In the genomic region with DNA sequence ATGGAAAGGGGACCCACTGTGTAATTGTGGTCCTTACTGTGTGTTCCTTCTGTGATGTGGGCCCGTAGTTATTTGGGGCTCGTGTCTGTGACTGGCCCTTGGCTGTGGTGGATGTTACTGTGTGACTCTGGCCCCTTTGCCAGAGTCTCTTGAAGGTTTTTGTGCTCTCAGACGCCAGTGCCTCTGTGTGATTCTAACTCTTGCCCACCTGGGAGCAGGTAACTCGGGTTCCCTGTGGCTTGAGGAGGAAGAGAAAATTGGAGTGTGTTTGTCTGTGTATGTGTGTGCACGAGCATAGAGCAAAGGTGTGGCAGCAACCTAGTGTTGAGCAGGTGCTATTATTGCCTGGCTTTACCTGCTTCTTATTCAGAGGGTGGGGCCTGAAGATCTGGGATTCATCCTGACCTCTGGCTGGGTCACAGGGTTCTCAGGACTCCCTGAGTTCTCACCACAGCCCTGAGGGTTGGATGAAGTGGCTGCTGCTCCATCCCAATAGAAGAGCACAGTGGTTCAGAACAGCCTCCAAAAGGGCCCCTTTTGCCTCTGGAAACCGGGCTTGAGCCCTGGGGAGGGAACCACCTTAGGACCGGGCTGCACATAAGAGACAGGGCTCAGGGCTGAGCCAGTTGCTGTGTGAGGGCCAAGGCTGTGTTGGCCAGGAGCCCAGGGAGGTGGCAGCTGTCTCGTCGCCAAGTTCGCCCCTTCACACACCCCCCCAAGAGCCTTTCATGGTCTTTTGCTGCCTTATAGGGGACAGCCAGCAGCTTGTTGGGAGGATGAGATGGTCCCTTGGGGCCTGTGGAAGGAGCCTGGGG, we compare ENCODE assay signal across 8 cellular contexts. TPM values are rescaled to one million over a fixed set of nuclear protein-coding genes. Genes with fewer than 3 reads are reported as not detected.
DNase-seq lines count a peak whose midpoint lies in the region; ATAC-seq, FAIRE-seq and TF ChIP-seq lines count a peak whose summit lies in the region.

No MANE protein-coding gene starts in this region.

- H4K20me1 ChIP-seq in IMR-90 (ENCODE audit: insufficient read depth, low read length) (peaks cover 37% of the 10 kb centered on the region), K562 (replicated peaks; ENCODE audit: control insufficient read depth, insufficient read depth, low read length) (peaks cover 9% of the 10 kb centered on the region)

- H3K56ac ChIP-seq in IMR-90 (ENCODE audit: extremely low read depth, insufficient read depth, low read length) (peak overlapping the region; percentile 19; the same call in 1 of the 2 replicates), mesendoderm (ENCODE audit: low read length) (peak overlapping the region; percentile 93)

- H3K9me3 ChIP-seq in BE2C (no peaks in the 10 kb centered on the region), IMR-90 (ENCODE audit: control insufficient read depth, insufficient read depth, low read length) (no peaks in the 10 kb centered on the region), K562 (replicated peaks; ENCODE audit: control insufficient read depth, insufficient read depth, low read depth, low read length) (no peaks in the 10 kb centered on the region)

- peak overlapping the region; percentile 100 for H3K27ac ChIP-seq in IMR-90 (ENCODE audit: insufficient read depth, low read length)
- H3K27ac ChIP-seq in K562 (ENCODE audit: extremely low read depth, low read depth, low read length) = peak overlapping the region; percentile 89
- H3K27ac ChIP-seq in mesendoderm (ENCODE audit: low read depth, low read length) = no peak overlapping the region
- no peak overlapping the region for H3K27ac ChIP-seq in foreskin keratinocyte

- H3K18ac ChIP-seq in IMR-90 (ENCODE audit: low read depth, low read length) (no peak overlapping the region), mesendoderm (ENCODE audit: low read length) (no peak overlapping the region)

- H2AFZ ChIP-seq in IMR-90 (replicated peaks; ENCODE audit: low read length, poor library complexity) = no peak overlapping the region
- H2AFZ ChIP-seq in K562 (ENCODE audit: low read depth, low read length) = no peak overlapping the region

- ATAC-seq in IMR-90 (ENCODE audit: low read depth) (no peak), K562 (no peak), foreskin keratinocyte (no peak)

- H3K9ac ChIP-seq in IMR-90 (ENCODE audit: low read depth, low read length) (peak overlapping the region; percentile 98), K562 (ENCODE audit: insufficient read depth in 1 of 2, low read depth in 2 of 2, low read length in 2 of 2) (peak overlapping the region; percentile 87 to 99), mesendoderm (ENCODE audit: low read length) (peak overlapping the region; percentile 95)

- H4K5ac ChIP-seq in IMR-90 (ENCODE audit: low read depth, low read length) = no peak overlapping the region
- no peak overlapping the region for H4K5ac ChIP-seq in mesendoderm (ENCODE audit: low read length)

- H3K4ac ChIP-seq in IMR-90 (ENCODE audit: low read depth, low read length) (peak overlapping the region; percentile 96), mesendoderm (ENCODE audit: low read depth, low read length) (no peak overlapping the region)

- H2BK120ac ChIP-seq in IMR-90 (ENCODE audit: low read depth, low read length) (no peak overlapping the region), mesendoderm (ENCODE audit: low read depth, low read length) (no peak overlapping the region)

- intact Hi-C loops in IMR-90 (cut with micrococcal nuclease) (no loop called here), K562 (cut with micrococcal nuclease) (no loop called here)

- peak overlapping the region; percentile 72; the same call in 1 of the 2 replicates for H3K23ac ChIP-seq in IMR-90 (ENCODE audit: low read depth, low read length)
- no peak overlapping the region for H3K23ac ChIP-seq in mesendoderm (ENCODE audit: low read length)

- peak overlapping the region; percentile 93 for H2AK9ac ChIP-seq in IMR-90 (replicated peaks; ENCODE audit: low read depth, low read length, poor library complexity)

- H2BK15ac ChIP-seq in IMR-90 (ENCODE audit: low read depth, low read length) (no peak overlapping the region), mesendoderm (replicated peaks; ENCODE audit: low read depth) (no peak overlapping the region)

- H3K79me1 ChIP-seq in IMR-90 (ENCODE audit: low read depth in 1 of 2, low read length in 2 of 2) (peaks cover 3 to 15% of the 10 kb centered on the region in 2 experiments; a peak in 2 of 4 replicates), mesendoderm (ENCODE audit: low read length) (peaks cover 3% of the 10 kb centered on the region)

- H3K9me1 ChIP-seq in IMR-90 (ENCODE audit: insufficient read depth, low read length) = peaks cover 3% of the 10 kb centered on the region; the same call in 1 of the 2 replicates
- H3K9me1 ChIP-seq in K562 (ENCODE audit: control insufficient read depth, insufficient read depth, low read length) = peaks cover 5% of the 10 kb centered on the region

- peak overlapping the region in 1 of 2 experiments; percentile 61; a peak in 2 of 4 replicates for H4K8ac ChIP-seq in IMR-90 (ENCODE audit: low read depth in 2 of 2, low read length in 2 of 2)
- H4K8ac ChIP-seq in mesendoderm (ENCODE audit: low read depth, low read length) = no peak overlapping the region

- H3K14ac ChIP-seq in IMR-90 (replicated peaks; ENCODE audit: low read depth, low read length) = peak overlapping the region; percentile 86

- H3K4me3 ChIP-seq in BE2C (ENCODE audit: low read depth, low read length) = peak overlapping the region; percentile 84
- H3K4me3 ChIP-seq in IMR-90 (ENCODE audit: insufficient read depth, low read depth, low read length) = peak overlapping the region; percentile 99
- H3K4me3 ChIP-seq in K562 = peak overlapping the region; percentile 91
- peak overlapping the region; percentile 86 for H3K4me3 ChIP-seq in mesendoderm (ENCODE audit: low read length)

- no TSS peak for BruUV-seq in IMR-90 (replicated peaks; lab: Mats Ljungman, UMichigan)
- BruUV-seq in K562 (replicated peaks; lab: Mats Ljungman, UMichigan) = no TSS peak

- TF ChIP-seq CTCF in BE2C (IDR thresholded peaks at IDR 0.05; ENCODE audit: low read depth, low read length) (no peak), IMR-90 (conservative IDR thresholded peaks at IDR 0.05; ENCODE audit: low read depth, low read length) (no peak), K562 (IDR thresholded peaks at IDR 0.05 in 2 of 3, conservative IDR thresholded peaks at IDR 0.05 in 1 of 3; ENCODE audit: insufficient read depth in 2 of 3, low read depth in 1 of 3, low read length in 3 of 3) (no peak), foreskin keratinocyte (conservative IDR thresholded peaks at IDR 0.05) (no peak)

- 33% methylated on average over 2 of the region's 10 CpGs; no CpG with 5 or more reads in 1 of the 2 experiments for WGBS in IMR-90 (ENCODE audit: extremely low coverage in 2 of 2, insufficient read length in 1 of 2), 2 experiments
- 5% methylated on average over 5 of the region's 10 CpGs for WGBS in K562 (ENCODE audit: insufficient coverage, low coverage, missing lambda C conversion rate)
- WGBS in mesendoderm (ENCODE audit: extremely low coverage, insufficient coverage, low lambda C conversion rate) = no CpG with 5 or more reads among the region's 10 CpGs

- dilution Hi-C loops in IMR-90 (cut with HindIII; ENCODE audit: low sequenced_read_pairs, unreplicated experiment) = no loop called here

- H4K91ac ChIP-seq in IMR-90 (ENCODE audit: insufficient read depth, low read depth, low read length) = no peak overlapping the region

- POLR2A ChIA-PET in IMR-90 (lab: Charles Lee; ENCODE audit: unreplicated experiment) (no interaction called here), K562 (lab: Yijun Ruan, JAX) (interaction anchor here (0.7 to 1.3 kb wide), 2 partner anchors 17 to 26 kb away, joined by 3 read pairs; no protein-coding TSS in a partner anchor)

- CTCF ChIA-PET in IMR-90 (lab: Yijun Ruan, JAX) (no interaction called here), K562 (lab: Yijun Ruan, JAX; ENCODE audit: low intra/inter-chr PET ratio) (no interaction called here)

- H3K36me3 ChIP-seq in BE2C = peaks cover 10% of the 10 kb centered on the region
- H3K36me3 ChIP-seq in IMR-90 (ENCODE audit: control insufficient read depth, insufficient read depth, low read length) = peaks cover 10% of the 10 kb centered on the region; the same call in 1 of the 2 replicates
- H3K36me3 ChIP-seq in K562 (ENCODE audit: control insufficient read depth, insufficient read depth, low read length) = peaks cover 55% of the 10 kb centered on the region
- no peaks in the 10 kb centered on the region for H3K36me3 ChIP-seq in mesendoderm (ENCODE audit: control insufficient read depth, insufficient read depth, low read length)

- H2BK5ac ChIP-seq in IMR-90 (ENCODE audit: low read depth, low read length, poor library complexity, severe bottlenecking) = peak overlapping the region; percentile 60
- no peak overlapping the region for H2BK5ac ChIP-seq in mesendoderm (ENCODE audit: low read length)

- TF ChIP-seq RAD21 in IMR-90 (IDR thresholded peaks at IDR 0.05; ENCODE audit: low read length) = no peak
- no peak for TF ChIP-seq RAD21 in K562 (CRISPR knock-in tag; conservative IDR thresholded peaks at IDR 0.05 in 1 of 2, IDR thresholded peaks at IDR 0.05 in 1 of 2)

- H3K4me2 ChIP-seq in IMR-90 (ENCODE audit: low read depth, low read length) (peak overlapping the region; percentile 97), K562 (ENCODE audit: insufficient read depth, low read length) (peak overlapping the region; percentile 96), mesendoderm (ENCODE audit: low read length) (peak overlapping the region; percentile 83)

- H3K27me3 ChIP-seq in BE2C (no peaks in the 10 kb centered on the region), IMR-90 (ENCODE audit: control insufficient read depth, insufficient read depth, low read length) (peaks cover 4% of the 10 kb centered on the region; the same call in 1 of the 2 replicates), K562 (ENCODE audit: control insufficient read depth in 2 of 2, insufficient read depth in 2 of 2, low read length in 2 of 2) (no peaks in the 10 kb centered on the region), mesendoderm (ENCODE audit: insufficient read depth, low read length, poor library complexity) (no peaks in the 10 kb centered on the region), foreskin keratinocyte (no peaks in the 10 kb centered on the region)

- no peak for TF ChIP-seq EP300 in K562 (IDR thresholded peaks at IDR 0.05; ENCODE audit: low read length)

- TF ChIP-seq POLR2A in IMR-90 (IDR thresholded peaks at IDR 0.05; ENCODE audit: low read depth, low read length) (no peak), K562 (conservative IDR thresholded peaks at IDR 0.05) (no peak)

- no peak for DNase-seq in BE2C
- no peak for DNase-seq in IMR-90
- DNase-seq in K562 (ENCODE audit: extremely low read depth in 1 of 4, low spot score in 3 of 4) = no peak
- DNase-seq in mesendoderm = no peak
- no peak for DNase-seq in stimulated activated CD8-positive, alpha-beta memory T cell treated with anti-CD3 and anti-CD28 coated beads, Interleukin-4, amount 100 ng/mL, for 48 hours
- DNase-seq in stimulated activated CD4-positive, alpha-beta T cell treated with anti-CD3 and anti-CD28 coated beads, Interleukin-1b, Interleukin-23, amount 100 ng/mL, for 48 hours = no peak
- DNase-seq in foreskin keratinocyte = no peak
- no peak for DNase-seq in ACHN

- H3K79me2 ChIP-seq in K562 (ENCODE audit: control insufficient read depth, insufficient read depth, low read length) = peaks cover 85% of the 10 kb centered on the region
- H3K79me2 ChIP-seq in mesendoderm (ENCODE audit: control insufficient read depth, insufficient read depth, low read length) = peaks cover 46% of the 10 kb centered on the region

- peak overlapping the region; percentile 97 for H2AK5ac ChIP-seq in IMR-90 (ENCODE audit: low read depth, low read length)
- no peak overlapping the region for H2AK5ac ChIP-seq in mesendoderm (ENCODE audit: low read length)

- H3K4me1 ChIP-seq in BE2C (no peaks in the 10 kb centered on the region), IMR-90 (ENCODE audit: control insufficient read depth, insufficient read depth, low read length) (peaks cover 2% of the 10 kb centered on the region; the same call in 1 of the 2 replicates), K562 (replicated peaks in 1 of 2; ENCODE audit: control insufficient read depth in 2 of 2, insufficient read depth in 2 of 2, low read length in 2 of 2) (peaks cover 8 to 16% of the 10 kb centered on the region in 2 experiments; a peak in 3 of 5 replicates), mesendoderm (ENCODE audit: control insufficient read depth, low read depth, low read length) (no peaks in the 10 kb centered on the region), foreskin keratinocyte (no peaks in the 10 kb centered on the region)

- no peak for FAIRE-seq in K562 (lab: Jason Lieb, UNC)

- H2BK20ac ChIP-seq in IMR-90 (ENCODE audit: low read depth, low read length) = no peak overlapping the region

- in situ Hi-C loops in IMR-90 (cut with MboI; ENCODE audit: low sequenced_read_pairs) = no loop called here
- in situ Hi-C loops in K562 (cut with MboI) = no loop called here
- in situ Hi-C loops in ACHN (cut with HindIII; ENCODE audit: low pct_ligation_motif_present, low pct_unique_long_range_greater_than_20kb, low sequenced_read_pairs) = no loop called here

RNA-seq across cellular contexts. Expression of gene RBM10, which starts 1.3 kb away (rescaled TPM):
- polyA plus RNA-seq in BE2C (2012; ENCODE audit: insufficient read depth, insufficient read length, low read depth) = 66.3 TPM
- total RNA-seq in IMR-90 (2012; rRNA removed) (36.0 and 37.8 TPM in 2 replicates), K562 (2014; rRNA removed) (46.0 and 62.7 TPM in 2 replicates), K562 (2014; rRNA removed; fragmentation: Illumina TruSeq; extraction: Trizol) (13.1 and 16.4 TPM in 2 replicates), K562 (2015; rRNA removed; fragmentation: Illumina TruSeq; extraction: Trizol) (33.1 and 35.2 TPM in 2 replicates), K562 (2021) (58.7 and 61.7 TPM in 2 replicates), foreskin keratinocyte (47.4 and 51.4 TPM in 2 replicates)
- polyA plus RNA-seq in IMR-90 (2012; rRNA removed) (33.4 and 38.3 TPM in 2 replicates), K562 (2011; rRNA removed) (14.8 and 21.9 TPM in 2 replicates), K562 (2014; fragmentation: Illumina TruSeq; extraction: Trizol) (31.5 and 46.3 TPM in 2 replicates), K562 (2014; fragmentation: Nextera tagmentation; extraction: Ambion mirVana) (1 to 10 TPM; 1.1 to 1.7 TPM), K562 (2014; rRNA removed) (35.6 and 37.8 TPM in 2 replicates), foreskin keratinocyte (31.8 and 34.3 TPM in 2 replicates)
- 26.7 and 40.1 TPM in 2 replicates for polyA plus RNA-seq in IMR-90 (2012; cell fraction: cytosol; rRNA removed)
- 61.7 and 97.3 TPM in 2 replicates for polyA plus RNA-seq in IMR-90 (2012; cell fraction: nucleus; rRNA removed; ENCODE audit: low replicate concordance)
- 19.7 and 48.8 TPM in 2 replicates for total RNA-seq in K562 (2011; cell fraction: chromatin; rRNA removed; ENCODE audit: low replicate concordance)
- total RNA-seq in K562 (2011; cell fraction: nucleolus; rRNA removed) = 34.1 and 39.4 TPM in 2 replicates
- total RNA-seq in K562 (2011; cell fraction: nucleoplasm; rRNA removed) = 16.6 and 23.2 TPM in 2 replicates
- 22.9 and 36.9 TPM in 2 replicates for polyA plus RNA-seq in K562 (2011; cell fraction: cytosol; rRNA removed)
- polyA plus RNA-seq in K562 (2011; cell fraction: nucleus; rRNA removed) = 52.5 and 71.2 TPM in 2 replicates
- polyA plus RNA-seq in K562 (2012) = 40.7 and 44.4 TPM in 2 replicates
- polyA minus RNA-seq in K562 (2011; rRNA and poly(A)+ RNA removed) = 12.3 and 14.7 TPM in 2 replicates
- polyA minus RNA-seq in K562 (2011; cell fraction: cytosol; rRNA and poly(A)+ RNA removed) = 27.4 and 41.7 TPM in 2 replicates
- polyA minus RNA-seq in K562 (2011; cell fraction: nucleus; rRNA and poly(A)+ RNA removed) = 14.8 and 16.9 TPM in 2 replicates
- polyA plus RNA-seq in mesendoderm (2013, experiment 1 of 2) = 49.5 TPM
- polyA plus RNA-seq in mesendoderm (2013, experiment 2 of 2) = 49.6 TPM

RNA-seq across cellular contexts. Expression of gene NDUFB11, which starts 1.8 kb away (rescaled TPM):
- polyA plus RNA-seq in BE2C (2012; ENCODE audit: insufficient read depth, insufficient read length, low read depth) = 311 TPM
- 17.0 and 24.4 TPM in 2 replicates for total RNA-seq in IMR-90 (2012; rRNA removed)
- 58.3 and 67.7 TPM in 2 replicates for polyA plus RNA-seq in IMR-90 (2012; rRNA removed)
- polyA plus RNA-seq in IMR-90 (2012; cell fraction: cytosol; rRNA removed) = 115 and 212 TPM in 2 replicates
- 20.4 and 29.9 TPM in 2 replicates for polyA plus RNA-seq in IMR-90 (2012; cell fraction: nucleus; rRNA removed; ENCODE audit: low replicate concordance)
- 11.5 and 28.0 TPM in 2 replicates for total RNA-seq in K562 (2011; cell fraction: chromatin; rRNA removed; ENCODE audit: low replicate concordance)
- total RNA-seq in K562 (2011; cell fraction: nucleolus; rRNA removed) = 97.4 and 105 TPM in 2 replicates
- total RNA-seq in K562 (2011; cell fraction: nucleoplasm; rRNA removed) = 50.7 and 57.9 TPM in 2 replicates
- 269 and 323 TPM in 2 replicates for total RNA-seq in K562 (2014; rRNA removed)
- total RNA-seq in K562 (2014; rRNA removed; fragmentation: Illumina TruSeq; extraction: Trizol) = 66.0 and 86.8 TPM in 2 replicates
- total RNA-seq in K562 (2015; rRNA removed; fragmentation: Illumina TruSeq; extraction: Trizol) = 114 and 138 TPM in 2 replicates
- 155 and 165 TPM in 2 replicates for total RNA-seq in K562 (2021)
- 67.4 and 95.1 TPM in 2 replicates for polyA plus RNA-seq in K562 (2011; rRNA removed)
- 123 and 167 TPM in 2 replicates for polyA plus RNA-seq in K562 (2011; cell fraction: cytosol; rRNA removed)
- 43.4 and 47.8 TPM in 2 replicates for polyA plus RNA-seq in K562 (2011; cell fraction: nucleus; rRNA removed)
- 134 and 148 TPM in 2 replicates for polyA plus RNA-seq in K562 (2012)
- polyA plus RNA-seq in K562 (2014; fragmentation: Illumina TruSeq; extraction: Trizol) = 71.5 and 114 TPM in 2 replicates
- 10 to 100 TPM; 20.9 to 48.3 TPM for polyA plus RNA-seq in K562 (2014; fragmentation: Nextera tagmentation; extraction: Ambion mirVana)
- 176 and 220 TPM in 2 replicates for polyA plus RNA-seq in K562 (2014; rRNA removed)
- polyA minus RNA-seq in K562 (2011; rRNA and poly(A)+ RNA removed) = 57.2 and 61.3 TPM in 2 replicates
- polyA minus RNA-seq in K562 (2011; cell fraction: cytosol; rRNA and poly(A)+ RNA removed) = 44.3 and 47.8 TPM in 2 replicates
- polyA minus RNA-seq in K562 (2011; cell fraction: nucleus; rRNA and poly(A)+ RNA removed) = 10.2 and 18.4 TPM in 2 replicates
- 100 TPM for polyA plus RNA-seq in mesendoderm (2013, experiment 1 of 2)
- 101 TPM for polyA plus RNA-seq in mesendoderm (2013, experiment 2 of 2)
- total RNA-seq in foreskin keratinocyte = 84.7 and 94.3 TPM in 2 replicates
- 124 and 134 TPM in 2 replicates for polyA plus RNA-seq in foreskin keratinocyte

RNA-seq across cellular contexts. Expression of gene UBA1, which starts 47.3 kb away (rescaled TPM):
- 174 TPM for polyA plus RNA-seq in BE2C (2012; ENCODE audit: insufficient read depth, insufficient read length, low read depth)
- total RNA-seq in IMR-90 (2012; rRNA removed) (256 and 299 TPM in 2 replicates), K562 (2014; rRNA removed) (96.0 and 125 TPM in 2 replicates), K562 (2014; rRNA removed; fragmentation: Illumina TruSeq; extraction: Trizol) (28.0 and 32.5 TPM in 2 replicates), K562 (2015; rRNA removed; fragmentation: Illumina TruSeq; extraction: Trizol) (52.2 and 57.8 TPM in 2 replicates), K562 (2021) (174 TPM in 2 replicates), foreskin keratinocyte (178 and 181 TPM in 2 replicates)
- polyA plus RNA-seq in IMR-90 (2012; rRNA removed) (343 and 366 TPM in 2 replicates), K562 (2011; rRNA removed) (93.6 and 129 TPM in 2 replicates), K562 (2014; fragmentation: Illumina TruSeq; extraction: Trizol) (130 and 136 TPM in 2 replicates), K562 (2014; fragmentation: Nextera tagmentation; extraction: Ambion mirVana) (10 to 100 TPM; 32.0 to 40.1 TPM), K562 (2014; rRNA removed) (103 and 109 TPM in 2 replicates), foreskin keratinocyte (161 and 163 TPM in 2 replicates)
- polyA plus RNA-seq in IMR-90 (2012; cell fraction: cytosol; rRNA removed) = 253 and 341 TPM in 2 replicates
- 285 and 480 TPM in 2 replicates for polyA plus RNA-seq in IMR-90 (2012; cell fraction: nucleus; rRNA removed; ENCODE audit: low replicate concordance)
- total RNA-seq in K562 (2011; cell fraction: chromatin; rRNA removed; ENCODE audit: low replicate concordance) = 100 and 166 TPM in 2 replicates
- 84.0 and 85.6 TPM in 2 replicates for total RNA-seq in K562 (2011; cell fraction: nucleolus; rRNA removed)
- 103 and 130 TPM in 2 replicates for total RNA-seq in K562 (2011; cell fraction: nucleoplasm; rRNA removed)
- polyA plus RNA-seq in K562 (2011; cell fraction: cytosol; rRNA removed) = 107 and 204 TPM in 2 replicates
- polyA plus RNA-seq in K562 (2011; cell fraction: nucleus; rRNA removed) = 107 and 144 TPM in 2 replicates
- 139 and 174 TPM in 2 replicates for polyA plus RNA-seq in K562 (2012)
- 91.5 and 109 TPM in 2 replicates for polyA minus RNA-seq in K562 (2011; rRNA and poly(A)+ RNA removed)
- 93.2 and 101 TPM in 2 replicates for polyA minus RNA-seq in K562 (2011; cell fraction: cytosol; rRNA and poly(A)+ RNA removed)
- polyA minus RNA-seq in K562 (2011; cell fraction: nucleus; rRNA and poly(A)+ RNA removed) = 27.5 and 38.9 TPM in 2 replicates
- 144 TPM for polyA plus RNA-seq in mesendoderm (2013, experiment 1 of 2)
- polyA plus RNA-seq in mesendoderm (2013, experiment 2 of 2) = 143 TPM

Comparison
In these comparisons a context has a peak if more than half of its experiments do, and no peak if none do; other contexts are left out.
1. H3K27ac ChIP-seq: peak in IMR-90 (single experiment) and K562 (single experiment); none in mesendoderm (single experiment) and foreskin keratinocyte (single experiment).
2. Peak in every context shown above with its lines, with median percentiles within 50 percentile points of each other: H3K4me3 ChIP-seq, H3K4me2 ChIP-seq and H3K9ac ChIP-seq.